30 cellular contexts compared by ENCODE assay signal in genomic region chr5:42059291-42059690, GRCh38.
A peak's percentile ranks its signal among the peaks of the same experiment; 100 is the strongest.
DNase-seq lines count a peak whose midpoint lies in the region; ATAC-seq, FAIRE-seq and TF ChIP-seq lines count a peak whose summit lies in the region.
"Had no signal": no experiment of that assay in that cellular context is flagged by ENCODE, and none has a peak within 500 bp of the region (broad histone marks: within the 10 kb centered on the region; RNA-seq: fewer than 3 reads in every experiment).

No MANE protein-coding gene starts in this region.

- no peaks in the 10 kb centered on the region for H3K36me3 Mint-ChIP-seq in endodermal cell (ENCODE audit: low read depth)

- H3K9me3 ChIP-seq in endodermal cell (ENCODE audit: control insufficient read depth, low read length) = no peaks in the 10 kb centered on the region
- H3K9me3 ChIP-seq: BLaER1, left ventricle myocardium inferior, right atrium auricular region, SJSA1, thoracic aorta, vagina had no signal

- H3K27ac Mint-ChIP-seq in endodermal cell = no peak overlapping the region
- H3K27ac Mint-ChIP-seq: activated B cell treated with CpG ODN at 0.5 μM for 24 hours; activated naive CD8-positive, alpha-beta T cell treated with anti-CD3 and anti-CD28 coated beads, Interleukin-2, amount 50 U/mL, for 24 hours; activated T-cell treated with anti-CD3 and anti-CD28 coated beads, Interleukin-2, amount 50 U/mL, for 72 hours had no signal

- TF ChIP-seq CTCF in foreskin keratinocyte (conservative IDR thresholded peaks at IDR 0.05) (no peak), endodermal cell (conservative IDR thresholded peaks at IDR 0.05) (no peak)

- WGBS in endodermal cell (ENCODE audit: insufficient coverage in 1 of 2, insufficient read length in 1 of 2), 2 experiments = 83 to 92% methylated on average over 1 to 3 of the region's 3 CpGs

- H3K9ac ChIP-seq in endodermal cell (ENCODE audit: extremely low read depth, low read length, poor library complexity, severe bottlenecking) = no peak overlapping the region
- H3K9ac ChIP-seq: BLaER1 had no signal

- FAIRE-seq in urothelium cell line (lab: Jason Lieb, UNC) = no peak
- FAIRE-seq: endothelial cell of umbilical vein, GM12892, small intestine had no signal

- no peak overlapping the region for H3K27ac ChIP-seq in foreskin keratinocyte
- H3K27ac ChIP-seq in endodermal cell (ENCODE audit: low read depth, low read length) = no peak overlapping the region
- H3K27ac ChIP-seq: BLaER1, HL-60, left ventricle myocardium inferior, right atrium auricular region, SJSA1, thoracic aorta, vagina had no signal

- H3K4me1 ChIP-seq in foreskin keratinocyte = peaks cover 12% of the 10 kb centered on the region
- H3K4me1 ChIP-seq in endodermal cell (ENCODE audit: control insufficient read depth, insufficient read depth, low read length) = no peaks in the 10 kb centered on the region
- H3K4me1 ChIP-seq: BLaER1, left ventricle myocardium inferior, right atrium auricular region, SJSA1, vagina had no signal

- DNase-seq in M059J (ENCODE audit: low read depth) = peak; percentile 62
- peak; percentile 0 for DNase-seq in amniotic epithelial cell (ENCODE audit: low read depth)
- DNase-seq in foreskin keratinocyte = peak; percentile 49 to 71
- DNase-seq in urothelium cell line (ENCODE audit: low spot score) = peak; percentile 20
- DNase-seq in endodermal cell = no peak
- DNase-seq in activated CD8-positive, alpha-beta memory T cell treated with anti-CD3 and anti-CD28 coated beads for 24 hours = no peak
- DNase-seq: activated B cell treated with CpG ODN at 0.5 μM for 24 hours; activated naive CD8-positive, alpha-beta T cell treated with anti-CD3 and anti-CD28 coated beads, Interleukin-2, amount 50 U/mL, for 24 hours; activated T-cell treated with anti-CD3 and anti-CD28 coated beads, Interleukin-2, amount 50 U/mL, for 72 hours; DMS153; H7; KG1; left ventricle myocardium inferior; NCI-H1436 treated with DMSO at 0.1 percent for 48 hours; NCI-H2081 treated with DMSO at 0.1 percent for 48 hours; NCI-H345; NCI-H69; small intestine; stimulated activated naive CD8-positive, alpha-beta T cell treated with anti-CD3 and anti-CD28 coated beads, Interleukin-15, Interleukin-2, amounts not matched to agents 100 U/mL and 50 U/mL, for 24 hours; T1000 had no signal

- H3K36me3 ChIP-seq in endodermal cell (ENCODE audit: control insufficient read depth, insufficient read depth, low read length) = no peaks in the 10 kb centered on the region
- H3K36me3 ChIP-seq: BLaER1, left ventricle myocardium inferior, right atrium auricular region, SJSA1, thoracic aorta, vagina had no signal

- ATAC-seq in foreskin keratinocyte = peak; percentile 91
- no peak for ATAC-seq in HG02981 (IDR thresholded peaks at IDR 0.05; ENCODE audit: unreplicated experiment)
- ATAC-seq: activated naive CD8-positive, alpha-beta T cell treated with anti-CD3 and anti-CD28 coated beads, Interleukin-2, amount 50 U/mL, for 24 hours; activated T-cell treated with anti-CD3 and anti-CD28 coated beads, Interleukin-2, amount 50 U/mL, for 72 hours; Panc1; stimulated activated naive CD8-positive, alpha-beta T cell treated with anti-CD3 and anti-CD28 coated beads, Interleukin-15, Interleukin-2, amounts not matched to agents 100 U/mL and 50 U/mL, for 24 hours had no signal

- H3K4me1 Mint-ChIP-seq in endodermal cell = peaks cover 4% of the 10 kb centered on the region
- H3K4me1 Mint-ChIP-seq: activated naive CD8-positive, alpha-beta T cell treated with anti-CD3 and anti-CD28 coated beads, Interleukin-2, amount 50 U/mL, for 24 hours had no signal

- H3K27me3 ChIP-seq in foreskin keratinocyte = no peaks in the 10 kb centered on the region
- peaks cover 12% of the 10 kb centered on the region for H3K27me3 ChIP-seq in endodermal cell (ENCODE audit: control insufficient read depth, insufficient read depth, low read length, poor library complexity, severe bottlenecking)
- H3K27me3 ChIP-seq: BLaER1, right atrium auricular region, SJSA1, vagina had no signal

- H3K9me3 Mint-ChIP-seq in endodermal cell = no peaks in the 10 kb centered on the region
- H3K9me3 Mint-ChIP-seq: activated B cell treated with CpG ODN at 0.5 μM for 24 hours; activated naive CD8-positive, alpha-beta T cell treated with anti-CD3 and anti-CD28 coated beads, Interleukin-2, amount 50 U/mL, for 24 hours; activated T-cell treated with anti-CD3 and anti-CD28 coated beads, Interleukin-2, amount 50 U/mL, for 72 hours had no signal

- no peak overlapping the region for H3K4me3 Mint-ChIP-seq in endodermal cell
- H3K4me3 Mint-ChIP-seq: activated B cell treated with CpG ODN at 0.5 μM for 24 hours; activated naive CD8-positive, alpha-beta T cell treated with anti-CD3 and anti-CD28 coated beads, Interleukin-2, amount 50 U/mL, for 24 hours; activated T-cell treated with anti-CD3 and anti-CD28 coated beads, Interleukin-2, amount 50 U/mL, for 72 hours had no signal

- peaks cover 5% of the 10 kb centered on the region for H3K27me3 Mint-ChIP-seq in endodermal cell (ENCODE audit: insufficient read depth)

- no peak overlapping the region for H3K4me3 ChIP-seq in endodermal cell (ENCODE audit: low read length)
- H3K4me3 ChIP-seq: BLaER1, left ventricle myocardium inferior, right atrium auricular region, SJSA1, thoracic aorta, vagina had no signal

Comparison
In these comparisons a context has a peak if more than half of its experiments do, and no peak if none do; other contexts are left out.
1. DNase-seq: peak in M059J (single experiment), amniotic epithelial cell (single experiment), foreskin keratinocyte (2 of 2) and urothelium cell line (single experiment); none in endodermal cell (single experiment) and activated CD8-positive, alpha-beta memory T cell treated with anti-CD3 and anti-CD28 coated beads for 24 hours (single experiment).